ENCODE assay signal across 8 cellular contexts in the genomic region with DNA sequence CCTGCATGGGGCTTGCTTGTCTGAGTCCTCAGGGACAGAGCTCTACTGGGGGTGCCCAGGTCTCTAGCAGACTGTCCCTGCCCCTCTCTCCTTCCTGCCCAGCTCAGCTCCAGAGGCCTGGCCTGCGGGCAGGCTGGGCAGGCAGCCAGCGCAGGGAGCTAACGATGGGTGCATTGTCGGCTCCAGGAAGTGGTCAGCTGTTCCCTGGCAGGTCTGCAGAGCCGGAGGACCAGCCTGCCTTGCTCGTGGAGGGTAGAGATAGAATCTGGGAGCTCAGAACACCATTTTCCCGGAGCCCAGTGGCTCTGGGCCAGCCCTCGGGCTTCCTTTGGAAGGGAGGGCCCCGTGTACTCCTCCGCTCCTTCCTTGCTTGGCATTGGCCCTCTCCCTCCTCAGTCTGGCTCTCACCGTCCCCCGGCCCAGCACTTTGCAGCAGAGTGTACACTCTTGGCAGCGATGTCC.
DNase-seq lines count a peak whose midpoint lies in the region; ATAC-seq and TF ChIP-seq lines count a peak whose summit lies in the region.

No MANE protein-coding gene starts in this region.

- H2AFZ ChIP-seq in mesenchymal stem cell (ENCODE audit: low read depth, low read length): no peak overlapping the region

- peak overlapping the region; percentile 24 for H4K91ac ChIP-seq in mesenchymal stem cell (ENCODE audit: low read length)

- H3K14ac ChIP-seq in mesenchymal stem cell (ENCODE audit: low read length in 2 of 2): peak overlapping the region in 1 of 2 experiments; percentile 44

- H3K27ac ChIP-seq in colonic mucosa (peak overlapping the region; percentile 57), mesenchymal stem cell (ENCODE audit: low read length, poor library complexity, severe bottlenecking) (peak overlapping the region; percentile 93), uterus (peak overlapping the region; percentile 69 to 80)

- H3K27ac Mint-ChIP-seq in natural killer cell treated with Interleukin-12 subunit alpha and Interleukin-12 subunit beta and Interleukin-15 and Interleukin-18, amount 100 ng/mL, for 72 hours: peak overlapping the region; percentile 12 to 59
- H3K27ac Mint-ChIP-seq in natural killer cell: peak overlapping the region in 1 of 2 donors; percentile 31
- no peak overlapping the region for H3K27ac Mint-ChIP-seq in activated CD4-positive, alpha-beta T cell treated with anti-CD3 and anti-CD28 coated beads for 36 hours
- no peak overlapping the region for H3K27ac Mint-ChIP-seq in type B pancreatic cell

- H3K9me3 Mint-ChIP-seq in natural killer cell treated with Interleukin-12 subunit alpha and Interleukin-12 subunit beta and Interleukin-15 and Interleukin-18, amount 100 ng/mL, for 72 hours: no peaks in the 10 kb centered on the region
- H3K9me3 Mint-ChIP-seq in natural killer cell (no peaks in the 10 kb centered on the region), type B pancreatic cell (no peaks in the 10 kb centered on the region)
- no peaks in the 10 kb centered on the region for H3K9me3 Mint-ChIP-seq in activated CD4-positive, alpha-beta T cell treated with anti-CD3 and anti-CD28 coated beads for 36 hours (ENCODE audit: low read depth)

- H3K9me3 ChIP-seq in colonic mucosa: no peaks in the 10 kb centered on the region
- H3K9me3 ChIP-seq in mesenchymal stem cell (ENCODE audit: control insufficient read depth, low read length): no peaks in the 10 kb centered on the region
- no peaks in the 10 kb centered on the region for H3K9me3 ChIP-seq in uterus

- peak overlapping the region; percentile 43 to 72 for H2BK12ac ChIP-seq in mesenchymal stem cell (ENCODE audit: low read length in 2 of 2)

- no peak overlapping the region for H3K4me3 Mint-ChIP-seq in natural killer cell treated with Interleukin-12 subunit alpha and Interleukin-12 subunit beta and Interleukin-15 and Interleukin-18, amount 100 ng/mL, for 72 hours
- no peak overlapping the region for H3K4me3 Mint-ChIP-seq in natural killer cell
- H3K4me3 Mint-ChIP-seq in activated CD4-positive, alpha-beta T cell treated with anti-CD3 and anti-CD28 coated beads for 36 hours: no peak overlapping the region
- no peak overlapping the region for H3K4me3 Mint-ChIP-seq in type B pancreatic cell

- peak overlapping the region; percentile 21 for H4K8ac ChIP-seq in mesenchymal stem cell (ENCODE audit: low read length)

- 78% methylated on average over 13 of the region's 13 CpGs for WGBS in mesenchymal stem cell

- intact Hi-C loops in natural killer cell (cut with micrococcal nuclease): no loop called here
- intact Hi-C loops in colonic mucosa (cut with DNase I): no loop called here
- intact Hi-C loops in uterus (cut with DNase I; ENCODE audit: low total_unique reads): no loop called here
- intact Hi-C loops in activated CD4-positive, alpha-beta T cell treated with anti-CD3 and anti-CD28 coated beads for 36 hours (cut with DNase I, micrococcal nuclease): no loop called here

- H3K23ac ChIP-seq in mesenchymal stem cell (ENCODE audit: low read length in 2 of 2): peak overlapping the region in 1 of 2 experiments; percentile 85

- TF ChIP-seq CTCF in natural killer cell (IDR thresholded peaks at IDR 0.05) (no peak), colonic mucosa (IDR thresholded peaks at IDR 0.05) (no peak), uterus (IDR thresholded peaks at IDR 0.05) (no peak), type B pancreatic cell (conservative IDR thresholded peaks at IDR 0.05) (no peak)

- no peak overlapping the region for H2BK5ac ChIP-seq in mesenchymal stem cell (ENCODE audit: low read depth, low read length, poor library complexity, severe bottlenecking)

- no peaks in the 10 kb centered on the region for H3K27me3 Mint-ChIP-seq in natural killer cell treated with Interleukin-12 subunit alpha and Interleukin-12 subunit beta and Interleukin-15 and Interleukin-18, amount 100 ng/mL, for 72 hours
- H3K27me3 Mint-ChIP-seq in natural killer cell (ENCODE audit: low read depth in 2 of 2) (no peaks in the 10 kb centered on the region), type B pancreatic cell (no peaks in the 10 kb centered on the region)
- no peaks in the 10 kb centered on the region for H3K27me3 Mint-ChIP-seq in activated CD4-positive, alpha-beta T cell treated with anti-CD3 and anti-CD28 coated beads for 36 hours

- H3K4me1 ChIP-seq in colonic mucosa (no peaks in the 10 kb centered on the region), mesenchymal stem cell (ENCODE audit: control insufficient read depth, insufficient read depth, low read depth, low read length) (peaks cover 36% of the 10 kb centered on the region), uterus (peaks cover 13 to 16% of the 10 kb centered on the region in 2 donors)

- no peaks in the 10 kb centered on the region for H3K36me3 Mint-ChIP-seq in natural killer cell treated with Interleukin-12 subunit alpha and Interleukin-12 subunit beta and Interleukin-15 and Interleukin-18, amount 100 ng/mL, for 72 hours
- H3K36me3 Mint-ChIP-seq in natural killer cell (no peaks in the 10 kb centered on the region), type B pancreatic cell (no peaks in the 10 kb centered on the region)
- H3K36me3 Mint-ChIP-seq in activated CD4-positive, alpha-beta T cell treated with anti-CD3 and anti-CD28 coated beads for 36 hours (ENCODE audit: low read depth): no peaks in the 10 kb centered on the region

- peak; percentile 50 to 64 for ATAC-seq in natural killer cell treated with Interleukin-12 subunit alpha and Interleukin-12 subunit beta and Interleukin-15 and Interleukin-18, amount 100 ng/mL, for 72 hours
- no peak for ATAC-seq in natural killer cell
- ATAC-seq in activated CD4-positive, alpha-beta T cell treated with anti-CD3 and anti-CD28 coated beads for 36 hours: no peak

- POLR2A ChIA-PET in activated CD4-positive, alpha-beta T cell treated with anti-CD3 and anti-CD28 coated beads for 36 hours (lab: Charles Lee): interaction anchor here (0.6 kb wide), 1 partner anchor 259 kb away, joined by 3 read pairs; no protein-coding TSS in a partner anchor

- peaks cover 15 to 18% of the 10 kb centered on the region in 2 donors for H3K4me1 Mint-ChIP-seq in natural killer cell treated with Interleukin-12 subunit alpha and Interleukin-12 subunit beta and Interleukin-15 and Interleukin-18, amount 100 ng/mL, for 72 hours (ENCODE audit: low read depth in 2 of 2)
- H3K4me1 Mint-ChIP-seq in natural killer cell: peaks cover 9 to 21% of the 10 kb centered on the region in 2 donors
- H3K4me1 Mint-ChIP-seq in activated CD4-positive, alpha-beta T cell treated with anti-CD3 and anti-CD28 coated beads for 36 hours: no peaks in the 10 kb centered on the region
- peaks cover 6% of the 10 kb centered on the region for H3K4me1 Mint-ChIP-seq in type B pancreatic cell (ENCODE audit: unreplicated experiment)

- H3K4me3 ChIP-seq in colonic mucosa: no peak overlapping the region
- peak overlapping the region in 1 of 2 experiments; percentile 3 for H3K4me3 ChIP-seq in mesenchymal stem cell (ENCODE audit: insufficient read depth in 1 of 2, low read depth in 1 of 2, low read length in 2 of 2)
- H3K4me3 ChIP-seq in uterus: peak overlapping the region in 1 of 2 donors; percentile 8

- peak overlapping the region in 1 of 2 experiments; percentile 60 for H3K4ac ChIP-seq in mesenchymal stem cell (ENCODE audit: low read depth in 1 of 2, low read length in 2 of 2)

- no peak for TF ChIP-seq POLR2A in uterus (IDR thresholded peaks at IDR 0.05)

- no peak overlapping the region for H2BK15ac ChIP-seq in mesenchymal stem cell (ENCODE audit: low read depth, poor library complexity, severe bottlenecking)

- no peak overlapping the region for H2BK120ac ChIP-seq in mesenchymal stem cell (ENCODE audit: low read depth, low read length)

- H3K36me3 ChIP-seq in colonic mucosa (no peaks in the 10 kb centered on the region), mesenchymal stem cell (ENCODE audit: control insufficient read depth in 1 of 2, insufficient read depth in 2 of 2, low read depth in 1 of 2, low read length in 2 of 2) (peaks cover 37 to 64% of the 10 kb centered on the region in 2 experiments), uterus (no peaks in the 10 kb centered on the region)

- peak overlapping the region; percentile 74 to 75 for H3K18ac ChIP-seq in mesenchymal stem cell (ENCODE audit: low read depth in 1 of 2, low read length in 2 of 2)

- H3K79me1 ChIP-seq in mesenchymal stem cell (replicated peaks; ENCODE audit: low read length, poor library complexity, severe bottlenecking): peaks cover 17% of the 10 kb centered on the region

- H3K9ac ChIP-seq in colonic mucosa (ENCODE audit: low read depth in 2 of 2, low read length in 2 of 2): no peak overlapping the region
- peak overlapping the region; percentile 64 for H3K9ac ChIP-seq in mesenchymal stem cell (ENCODE audit: low read length)

- DNase-seq in natural killer cell treated with Interleukin-12 subunit alpha and Interleukin-12 subunit beta and Interleukin-15 and Interleukin-18, amount 100 ng/mL, for 72 hours (ENCODE audit: low spot score): peak; percentile 37
- DNase-seq in natural killer cell: no peak
- DNase-seq in colonic mucosa: no peak
- peak; percentile 40 for DNase-seq in mesenchymal stem cell
- DNase-seq in uterus: peak; percentile 75 to 79
- DNase-seq in NCI-H187 treated with DMSO at 0.1 percent for 48 hours (lab: John Stamatoyannopoulos, UW): no peak
- DNase-seq in activated CD4-positive, alpha-beta T cell treated with anti-CD3 and anti-CD28 coated beads for 36 hours: no peak
- DNase-seq in type B pancreatic cell (ENCODE audit: extremely low spot score, unreplicated experiment): no peak

- H3K27me3 ChIP-seq in colonic mucosa: no peaks in the 10 kb centered on the region
- no peaks in the 10 kb centered on the region for H3K27me3 ChIP-seq in mesenchymal stem cell (ENCODE audit: control insufficient read depth in 1 of 2, insufficient read depth in 1 of 2, low read length in 2 of 2)
- H3K27me3 ChIP-seq in uterus: no peaks in the 10 kb centered on the region

- H3K4me2 ChIP-seq in mesenchymal stem cell (ENCODE audit: low read length, poor library complexity, severe bottlenecking): peak overlapping the region; percentile 51

- CTCF ChIA-PET in activated CD4-positive, alpha-beta T cell treated with anti-CD3 and anti-CD28 coated beads for 36 hours (lab: Charles Lee): interaction anchor here (0.6 kb wide), 1 partner anchor 82 kb away, joined by 3 read pairs; no protein-coding TSS in a partner anchor

- H2AK5ac ChIP-seq in mesenchymal stem cell (ENCODE audit: low read length, severe bottlenecking): peak overlapping the region; percentile 68

Comparison
In these comparisons a context has a peak if more than half of its experiments do, and no peak if none do; other contexts are left out.
1. ATAC-seq: peak in natural killer cell treated with Interleukin-12 subunit alpha and Interleukin-12 subunit beta and Interleukin-15 and Interleukin-18, amount 100 ng/mL, for 72 hours (2 of 2); none in natural killer cell (0 of 3) and activated CD4-positive, alpha-beta T cell treated with anti-CD3 and anti-CD28 coated beads for 36 hours (single experiment).
2. DNase-seq: peak in natural killer cell treated with Interleukin-12 subunit alpha and Interleukin-12 subunit beta and Interleukin-15 and Interleukin-18, amount 100 ng/mL, for 72 hours (single experiment), mesenchymal stem cell (single experiment) and uterus (2 of 2); none in natural killer cell (single experiment), colonic mucosa (single experiment), NCI-H187 treated with DMSO at 0.1 percent for 48 hours (single experiment), activated CD4-positive, alpha-beta T cell treated with anti-CD3 and anti-CD28 coated beads for 36 hours (single experiment) and type B pancreatic cell (single experiment).
3. H3K27ac Mint-ChIP-seq: peak in natural killer cell treated with Interleukin-12 subunit alpha and Interleukin-12 subunit beta and Interleukin-15 and Interleukin-18, amount 100 ng/mL, for 72 hours (2 of 2); none in activated CD4-positive, alpha-beta T cell treated with anti-CD3 and anti-CD28 coated beads for 36 hours (single experiment) and type B pancreatic cell (single experiment).
4. Peak in every context shown above with its lines, with median percentiles within 50 percentile points of each other: H3K27ac ChIP-seq.